In the genomic region with DNA sequence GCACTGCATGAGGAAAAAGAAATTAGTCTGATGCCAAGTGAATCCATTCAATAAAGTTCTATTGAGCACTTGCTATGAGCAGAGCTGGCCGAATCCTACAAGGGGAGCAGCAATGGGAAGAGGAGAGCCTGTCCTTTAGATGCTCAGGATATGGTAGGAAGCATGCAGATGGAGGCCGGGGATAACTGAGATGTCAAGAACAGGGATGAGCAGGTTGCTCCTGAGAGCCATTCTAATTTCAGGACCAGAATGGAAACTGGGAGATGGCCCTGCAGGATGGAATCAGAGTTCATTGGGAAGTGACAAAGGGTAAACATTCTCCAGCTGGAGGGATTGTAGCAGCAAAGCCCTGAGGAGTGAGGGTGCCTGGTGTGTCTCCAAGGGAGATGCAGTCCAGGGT, we compare ENCODE assay signal across 7 cellular contexts.
"Had no signal": no experiment of that assay in that cellular context is flagged by ENCODE, and none has a peak within 500 bp of the region (broad histone marks: within the 10 kb centered on the region; RNA-seq: fewer than 3 reads in every experiment).

No MANE protein-coding gene starts in this region.

- DNase-seq: IMR-90, KBM-7, KG1 had no signal

- H3K27ac ChIP-seq: HL-60 had no signal

- H3K4me3 ChIP-seq: K562 had no signal

- H3K4me3 Mint-ChIP-seq: IgD-negative memory B cell had no signal

- ATAC-seq: HepG2, K562 had no signal

- H3K4me1 Mint-ChIP-seq: IgD-negative memory B cell had no signal
